ENCODE assay signal across 32 cellular contexts in genomic region chr1:43521716-43522115, GRCh38.
"Had no signal": no experiment of that assay in that cellular context is flagged by ENCODE, and none has a peak within 500 bp of the region (broad histone marks: within the 10 kb centered on the region; RNA-seq: fewer than 3 reads in every experiment).

No MANE protein-coding gene starts in this region.

- H3K4me1 ChIP-seq: esophagus muscularis mucosa, heart right ventricle, left lung, lower lobe of right lung, right lobe of liver, stomach, tibial artery had no signal

- H3K36me3 Mint-ChIP-seq: activated CD4-positive, alpha-beta memory T cell treated with anti-CD3 and anti-CD28 coated beads for 36 hours; activated naive CD4-positive, alpha-beta T cell treated with anti-CD3 and anti-CD28 coated beads, Interleukin-2, amount 10 ng/mL, durations not matched to agents 7 days and 5 days; stimulated activated naive B cell treated with anti-CD40 and anti-IgM and Interleukin-4, amounts not matched to agents 10 μg/mL and 1 μg/mL and 100 μg/mL, for 72 hours; T-cell had no signal

- FAIRE-seq: astrocyte, TTC549 had no signal

- H3K9me3 Mint-ChIP-seq: activated CD4-positive, alpha-beta memory T cell treated with anti-CD3 and anti-CD28 coated beads for 36 hours; activated CD4-positive, alpha-beta T cell treated with anti-CD3 and anti-CD28 coated beads, Interleukin-2, amount 10 ng/mL, durations not matched to agents 24 days and 14 days; activated naive CD4-positive, alpha-beta T cell treated with anti-CD3 and anti-CD28 coated beads, Interleukin-2, amount 10 ng/mL, durations not matched to agents 7 days and 5 days; activated T-helper 1 cell treated with anti-CD3 and anti-CD28 coated beads, Interleukin-12 subunit alpha, Interleukin-12 subunit beta, Interleukin-2, Interleukin-4 antibody, amounts not matched to agents 30 ng/mL and 10 ng/mL and 1 ng/mL, durations not matched to agents 14 hours and 24 hours and 36 hours; endodermal cell; nephron; stimulated activated naive B cell treated with anti-CD40 and anti-IgM and Interleukin-4, amounts not matched to agents 10 μg/mL and 1 μg/mL and 100 μg/mL, for 72 hours; T-cell had no signal

- H3K36me3 ChIP-seq: brain microvascular endothelial cell, esophagus muscularis mucosa, heart right ventricle, left lung, lower lobe of right lung, neutrophil, right lobe of liver, stomach, tibial artery, WERI-Rb-1 had no signal

- H3K4me1 Mint-ChIP-seq: activated CD4-positive, alpha-beta T cell treated with anti-CD3 and anti-CD28 coated beads, Interleukin-2, amount 10 ng/mL, durations not matched to agents 24 days and 14 days; activated naive CD4-positive, alpha-beta T cell treated with anti-CD3 and anti-CD28 coated beads, Interleukin-2, amount 10 ng/mL, durations not matched to agents 7 days and 5 days; nephron; T-cell had no signal

- H3K9me3 ChIP-seq: esophagus muscularis mucosa, heart right ventricle, left lung, lower lobe of right lung, neutrophil, right lobe of liver, stomach, tibial artery had no signal

- ATAC-seq: foreskin keratinocyte, heart right ventricle, left lung, lower lobe of right lung, right lobe of liver, T-cell had no signal

- H3K4me3 ChIP-seq: esophagus muscularis mucosa, heart right ventricle, left lung, lower lobe of right lung, right lobe of liver, skin epidermis, stomach, tibial artery had no signal

- H3K4me3 Mint-ChIP-seq: activated CD4-positive, alpha-beta memory T cell treated with anti-CD3 and anti-CD28 coated beads for 36 hours; activated CD4-positive, alpha-beta T cell treated with anti-CD3 and anti-CD28 coated beads, Interleukin-2, amount 10 ng/mL, durations not matched to agents 24 days and 14 days; activated naive CD4-positive, alpha-beta T cell treated with anti-CD3 and anti-CD28 coated beads, Interleukin-2, amount 10 ng/mL, durations not matched to agents 7 days and 5 days; activated T-helper 1 cell treated with anti-CD3 and anti-CD28 coated beads, Interleukin-12 subunit alpha, Interleukin-12 subunit beta, Interleukin-2, Interleukin-4 antibody, amounts not matched to agents 30 ng/mL and 10 ng/mL and 1 ng/mL, durations not matched to agents 14 hours and 24 hours and 36 hours; endodermal cell; nephron; stimulated activated naive B cell treated with anti-CD40 and anti-IgM and Interleukin-4, amounts not matched to agents 10 μg/mL and 1 μg/mL and 100 μg/mL, for 72 hours; T-cell had no signal

- H3K27ac ChIP-seq: brain microvascular endothelial cell, esophagus muscularis mucosa, foreskin keratinocyte, heart right ventricle, left lung, lower lobe of right lung, neutrophil, right lobe of liver, skin epidermis, stomach, tibial artery, WERI-Rb-1 had no signal

- DNase-seq: activated CD4-positive, alpha-beta memory T cell treated with anti-CD3 and anti-CD28 coated beads for 36 hours; activated CD4-positive, alpha-beta T cell treated with anti-CD3 and anti-CD28 coated beads, Interleukin-2, amount 10 ng/mL, durations not matched to agents 24 days and 14 days; activated CD4-positive, CD25-positive, alpha-beta regulatory T cell treated with anti-CD3 and anti-CD28 coated beads, Interleukin-2, amount 50 U/mL, for 72 hours; activated CD8-positive, alpha-beta memory T cell treated with anti-CD3 and anti-CD28 coated beads, Interleukin-2, amount 50 U/mL, for 4 hours; activated naive CD4-positive, alpha-beta T cell treated with anti-CD3 and anti-CD28 coated beads, Interleukin-2, amount 10 ng/mL, durations not matched to agents 7 days and 5 days; activated T-cell treated with anti-CD3 and anti-CD28 coated beads, Interleukin-2, amount 50 U/mL, for 1 hour; amniotic stem cell; brain microvascular endothelial cell; foreskin keratinocyte; heart right ventricle; kidney glomerular epithelial cell; left lung; lower lobe of right lung; mesenchymal stem cell; stimulated activated CD4-positive, alpha-beta T cell treated with anti-CD3 and anti-CD28 coated beads, Interleukin-1b, Interleukin-23, amount 100 ng/mL, for 48 hours; stimulated activated CD4-positive, alpha-beta T cell treated with anti-CD3 and anti-CD28 coated beads, Interleukin-4, amount 100 ng/mL, for 4 hours; stimulated activated CD8-positive, alpha-beta memory T cell treated with anti-CD3 and anti-CD28 coated beads, Interleukin-4, amount 100 ng/mL, for 48 hours; stimulated activated naive B cell treated with anti-CD40 and anti-IgM and Interleukin-4, amounts not matched to agents 10 μg/mL and 1 μg/mL and 100 μg/mL, for 72 hours; stomach; T-cell; WERI-Rb-1 had no signal

- H3K27ac Mint-ChIP-seq: activated CD4-positive, alpha-beta memory T cell treated with anti-CD3 and anti-CD28 coated beads for 36 hours; activated CD4-positive, alpha-beta T cell treated with anti-CD3 and anti-CD28 coated beads, Interleukin-2, amount 10 ng/mL, durations not matched to agents 24 days and 14 days; activated naive CD4-positive, alpha-beta T cell treated with anti-CD3 and anti-CD28 coated beads, Interleukin-2, amount 10 ng/mL, durations not matched to agents 7 days and 5 days; activated T-helper 1 cell treated with anti-CD3 and anti-CD28 coated beads, Interleukin-12 subunit alpha, Interleukin-12 subunit beta, Interleukin-2, Interleukin-4 antibody, amounts not matched to agents 30 ng/mL and 10 ng/mL and 1 ng/mL, durations not matched to agents 14 hours and 24 hours and 36 hours; endodermal cell; progenitor cell of endocrine pancreas; stimulated activated naive B cell treated with anti-CD40 and anti-IgM and Interleukin-4, amounts not matched to agents 10 μg/mL and 1 μg/mL and 100 μg/mL, for 72 hours; T-cell had no signal

- H3K27me3 ChIP-seq: brain microvascular endothelial cell, foreskin keratinocyte, right lobe of liver had no signal
